Comparison of ENCODE assay signal across 8 cellular contexts in genomic region chr21:44870748-44871495, GRCh38. TPM values are rescaled to one million over a fixed set of nuclear protein-coding genes. Genes with fewer than 3 reads are reported as not detected.
DNase-seq lines count a peak whose midpoint lies in the region; ATAC-seq and TF ChIP-seq lines count a peak whose summit lies in the region.

No MANE protein-coding gene starts in this region.

- H3K36me3 Mint-ChIP-seq in stimulated activated naive CD8-positive, alpha-beta T cell treated with anti-CD3 and anti-CD28 coated beads, Interleukin-15, Interleukin-2, amounts not matched to agents 100 ng/mL and 50 ng/mL, for 24 hours (ENCODE audit: low read depth): peaks cover 4% of the 10 kb centered on the region

- H3K4me1 Mint-ChIP-seq in stimulated activated naive CD8-positive, alpha-beta T cell treated with anti-CD3 and anti-CD28 coated beads, Interleukin-15, Interleukin-2, amounts not matched to agents 100 ng/mL and 50 ng/mL, for 24 hours (ENCODE audit: low read depth): peaks cover 83% of the 10 kb centered on the region

- H3K4me3 ChIP-seq in choroid plexus epithelial cell (ENCODE audit: low read depth, low read length): peak overlapping the region; percentile 85
- H3K4me3 ChIP-seq in BE2C (ENCODE audit: low read depth, low read length): no peak overlapping the region

- DNase-seq in stimulated activated naive CD8-positive, alpha-beta T cell treated with anti-CD3 and anti-CD28 coated beads, Interleukin-15, Interleukin-2, amounts not matched to agents 100 U/mL and 50 U/mL, for 24 hours: no peak
- DNase-seq in choroid plexus epithelial cell (ENCODE audit: low read depth) (no peak), midbrain (lab: John Stamatoyannopoulos, UW) (peak; percentile 15), DMS153 treated with DMSO at 0.1 percent for 48 hours (lab: John Stamatoyannopoulos, UW; ENCODE audit: unreplicated experiment) (no peak), BE2C (no peak)

- no peaks in the 10 kb centered on the region for H3K27me3 Mint-ChIP-seq in stimulated activated naive CD8-positive, alpha-beta T cell treated with anti-CD3 and anti-CD28 coated beads, Interleukin-15, Interleukin-2, amounts not matched to agents 100 ng/mL and 50 ng/mL, for 24 hours

- H3K27ac Mint-ChIP-seq in stimulated activated naive CD8-positive, alpha-beta T cell treated with anti-CD3 and anti-CD28 coated beads, Interleukin-15, Interleukin-2, amounts not matched to agents 100 ng/mL and 50 ng/mL, for 24 hours: peak overlapping the region; percentile 61

- peaks cover 3% of the 10 kb centered on the region; the same call in 1 of the 2 replicates for H3K36me3 ChIP-seq in BE2C

- no peak for TF ChIP-seq CTCF in choroid plexus epithelial cell (conservative IDR thresholded peaks at IDR 0.05; ENCODE audit: low read depth, low read length)
- no peak for TF ChIP-seq CTCF in BE2C (IDR thresholded peaks at IDR 0.05; ENCODE audit: low read depth, low read length)

- H3K9me3 Mint-ChIP-seq in stimulated activated naive CD8-positive, alpha-beta T cell treated with anti-CD3 and anti-CD28 coated beads, Interleukin-15, Interleukin-2, amounts not matched to agents 100 ng/mL and 50 ng/mL, for 24 hours: no peaks in the 10 kb centered on the region

- peak overlapping the region; percentile 68 for H3K4me3 Mint-ChIP-seq in stimulated activated naive CD8-positive, alpha-beta T cell treated with anti-CD3 and anti-CD28 coated beads, Interleukin-15, Interleukin-2, amounts not matched to agents 100 ng/mL and 50 ng/mL, for 24 hours

- H3K27me3 ChIP-seq in BE2C: peaks cover 19% of the 10 kb centered on the region

- no peaks in the 10 kb centered on the region for H3K9me3 ChIP-seq in BE2C

- H3K4me1 ChIP-seq in BE2C: peaks cover 7% of the 10 kb centered on the region

- no peak for ATAC-seq in stimulated activated naive CD8-positive, alpha-beta T cell treated with anti-CD3 and anti-CD28 coated beads, Interleukin-15, Interleukin-2, amounts not matched to agents 100 U/mL and 50 U/mL, for 24 hours
- ATAC-seq in GM18873 (IDR thresholded peaks at IDR 0.05; ENCODE audit: low FRiP score, unreplicated experiment) (no peak), HG03045 (IDR thresholded peaks at IDR 0.05; ENCODE audit: unreplicated experiment) (no peak)

RNA-seq across cellular contexts. Expression of gene PTTG1IP, which starts 2.6 kb away (rescaled TPM):
- polyA plus RNA-seq in BE2C (2012; ENCODE audit: insufficient read depth, insufficient read length, low read depth): 217 TPM

RNA-seq across cellular contexts. Expression of gene ITGB2, which starts 49.8 kb away (rescaled TPM):
- not detected for polyA plus RNA-seq in BE2C (2012; ENCODE audit: insufficient read depth, insufficient read length, low read depth)

RNA-seq across cellular contexts. Expression of gene SUMO3, which starts 53.1 kb away (rescaled TPM):
- polyA plus RNA-seq in BE2C (2012; ENCODE audit: insufficient read depth, insufficient read length, low read depth): 93.0 TPM
